8 cellular contexts compared by ENCODE assay signal in genomic region chr16:77236063-77236511, GRCh38. TPM values are rescaled to one million over a fixed set of nuclear protein-coding genes. Genes with fewer than 3 reads are reported as not detected.
DNase-seq lines count a peak whose midpoint lies in the region; ATAC-seq and TF ChIP-seq lines count a peak whose summit lies in the region.

No MANE protein-coding gene starts in this region.

- H3K4me1 Mint-ChIP-seq in naive thymus-derived CD8-positive, alpha-beta T cell = peaks cover 3 to 6% (median 3%) of the 10 kb centered on the region in 4 donors
- H3K4me1 Mint-ChIP-seq in stimulated activated effector memory CD8-positive, alpha-beta T cell treated with anti-CD3 and anti-CD28 coated beads, Interleukin-12 subunit alpha, Interleukin-12 subunit beta, amount 100 ng/mL, for 72 hours = no peaks in the 10 kb centered on the region

- no peak overlapping the region for H3K9ac ChIP-seq in OCI-LY1 (ENCODE audit: low read length)

- H2AFZ ChIP-seq in OCI-LY1 (ENCODE audit: low read length) = no peak overlapping the region

- no peaks in the 10 kb centered on the region for H3K9me3 ChIP-seq in OCI-LY1 (ENCODE audit: low read length)

- ATAC-seq in GM21528 (IDR thresholded peaks at IDR 0.05; ENCODE audit: low FRiP score, unreplicated experiment) = peak; percentile 100
- peak; percentile 97 to 99 for ATAC-seq in naive thymus-derived CD8-positive, alpha-beta T cell
- ATAC-seq in stimulated activated effector memory CD8-positive, alpha-beta T cell treated with anti-CD3 and anti-CD28 coated beads, Interleukin-12 subunit alpha, Interleukin-12 subunit beta, amount 100 ng/mL, for 72 hours = peak; percentile 96

- H3K9me2 ChIP-seq in OCI-LY1 (ENCODE audit: low read depth, low read length) = no peaks in the 10 kb centered on the region

- peak; percentile 98 for TF ChIP-seq CTCF in OCI-LY1 (IDR thresholded peaks at IDR 0.05; ENCODE audit: low read length)

- H3K27ac Mint-ChIP-seq in naive thymus-derived CD8-positive, alpha-beta T cell = no peak overlapping the region
- no peak overlapping the region for H3K27ac Mint-ChIP-seq in stimulated activated effector memory CD8-positive, alpha-beta T cell treated with anti-CD3 and anti-CD28 coated beads, Interleukin-12 subunit alpha, Interleukin-12 subunit beta, amount 100 ng/mL, for 72 hours

- no peak overlapping the region for H3K27ac ChIP-seq in OCI-LY1 (ENCODE audit: low read depth, low read length, poor library complexity, severe bottlenecking)

- TF ChIP-seq POLR2A in erythroblast (IDR thresholded peaks at IDR 0.05; ENCODE audit: low read length) = no peak

- no peaks in the 10 kb centered on the region for H3K27me3 ChIP-seq in OCI-LY1 (ENCODE audit: insufficient read depth, low read length)

- H3K27me3 Mint-ChIP-seq in naive thymus-derived CD8-positive, alpha-beta T cell = peaks cover 16 to 32% (median 19%) of the 10 kb centered on the region in 5 donors

- H3K4me3 Mint-ChIP-seq in naive thymus-derived CD8-positive, alpha-beta T cell = peak overlapping the region; percentile 48 to 82 (median 66)
- peak overlapping the region; percentile 18 for H3K4me3 Mint-ChIP-seq in stimulated activated effector memory CD8-positive, alpha-beta T cell treated with anti-CD3 and anti-CD28 coated beads, Interleukin-12 subunit alpha, Interleukin-12 subunit beta, amount 100 ng/mL, for 72 hours

- H3K36me3 Mint-ChIP-seq in naive thymus-derived CD8-positive, alpha-beta T cell = no peaks in the 10 kb centered on the region
- no peaks in the 10 kb centered on the region for H3K36me3 Mint-ChIP-seq in stimulated activated effector memory CD8-positive, alpha-beta T cell treated with anti-CD3 and anti-CD28 coated beads, Interleukin-12 subunit alpha, Interleukin-12 subunit beta, amount 100 ng/mL, for 72 hours

- POLR2A ChIA-PET in naive thymus-derived CD8-positive, alpha-beta T cell (lab: Charles Lee) = no interaction called here

- no peaks in the 10 kb centered on the region for H3K36me3 ChIP-seq in OCI-LY1 (ENCODE audit: insufficient read depth, low read length)

- no peak overlapping the region for H3K4me2 ChIP-seq in OCI-LY1 (ENCODE audit: low read length)

- DNase-seq in DMS114 treated with DMSO at 0.1 percent for 48 hours (lab: John Stamatoyannopoulos, UW; ENCODE audit: unreplicated experiment) = peak; percentile 80
- DNase-seq in HuH-7 (ENCODE audit: low spot score) = peak; percentile 76
- DNase-seq in activated T-cell treated with anti-CD3 and anti-CD28 coated beads for 1 hour (ENCODE audit: low read depth) = peak; percentile 77
- DNase-seq in erythroblast (lab: John Stamatoyannopoulos, UW) = peak; percentile 81 to 91
- DNase-seq in naive thymus-derived CD8-positive, alpha-beta T cell = peak; percentile 75 to 90 (median 84)
- peak; percentile 83 to 91 for DNase-seq in stimulated activated effector memory CD8-positive, alpha-beta T cell treated with anti-CD3 and anti-CD28 coated beads, Interleukin-12 subunit alpha, Interleukin-12 subunit beta, amount 100 ng/mL, for 72 hours (ENCODE audit: low spot score in 2 of 2)

- no peak overlapping the region for H3K4me3 ChIP-seq in OCI-LY1 (ENCODE audit: low read depth, low read length, poor library complexity, severe bottlenecking)

- no peaks in the 10 kb centered on the region for H3K4me1 ChIP-seq in OCI-LY1 (ENCODE audit: insufficient read depth, low read length, severe bottlenecking)

- no peaks in the 10 kb centered on the region for H3F3A ChIP-seq in OCI-LY1 (ENCODE audit: insufficient read depth, low read length)

- no peaks in the 10 kb centered on the region for H3K79me2 ChIP-seq in OCI-LY1 (ENCODE audit: insufficient read depth, low read length)

- H4K20me1 ChIP-seq in OCI-LY1 (ENCODE audit: insufficient read depth, low read length) = no peaks in the 10 kb centered on the region

- no peaks in the 10 kb centered on the region for H3K9me3 Mint-ChIP-seq in naive thymus-derived CD8-positive, alpha-beta T cell
- no peaks in the 10 kb centered on the region for H3K9me3 Mint-ChIP-seq in stimulated activated effector memory CD8-positive, alpha-beta T cell treated with anti-CD3 and anti-CD28 coated beads, Interleukin-12 subunit alpha, Interleukin-12 subunit beta, amount 100 ng/mL, for 72 hours

RNA-seq across cellular contexts. Expression of gene SYCE1L, which starts 36.9 kb away (rescaled TPM):
- total RNA-seq in naive thymus-derived CD8-positive, alpha-beta T cell = 10 to 100 TPM; 12.9 to 22.0 TPM
- 1 to 10 TPM; 1.2 to 8.7 (median 1.8) TPM for polyA plus RNA-seq in naive thymus-derived CD8-positive, alpha-beta T cell

RNA-seq across cellular contexts. Expression of gene MON1B, which starts 45.1 kb away (rescaled TPM):
- total RNA-seq in naive thymus-derived CD8-positive, alpha-beta T cell = 10 to 100 TPM; 66.2 to 76.9 TPM
- polyA plus RNA-seq in naive thymus-derived CD8-positive, alpha-beta T cell = 10 to 100 TPM; 29.0 to 40.7 (median 33.0) TPM
